In the genomic region with DNA sequence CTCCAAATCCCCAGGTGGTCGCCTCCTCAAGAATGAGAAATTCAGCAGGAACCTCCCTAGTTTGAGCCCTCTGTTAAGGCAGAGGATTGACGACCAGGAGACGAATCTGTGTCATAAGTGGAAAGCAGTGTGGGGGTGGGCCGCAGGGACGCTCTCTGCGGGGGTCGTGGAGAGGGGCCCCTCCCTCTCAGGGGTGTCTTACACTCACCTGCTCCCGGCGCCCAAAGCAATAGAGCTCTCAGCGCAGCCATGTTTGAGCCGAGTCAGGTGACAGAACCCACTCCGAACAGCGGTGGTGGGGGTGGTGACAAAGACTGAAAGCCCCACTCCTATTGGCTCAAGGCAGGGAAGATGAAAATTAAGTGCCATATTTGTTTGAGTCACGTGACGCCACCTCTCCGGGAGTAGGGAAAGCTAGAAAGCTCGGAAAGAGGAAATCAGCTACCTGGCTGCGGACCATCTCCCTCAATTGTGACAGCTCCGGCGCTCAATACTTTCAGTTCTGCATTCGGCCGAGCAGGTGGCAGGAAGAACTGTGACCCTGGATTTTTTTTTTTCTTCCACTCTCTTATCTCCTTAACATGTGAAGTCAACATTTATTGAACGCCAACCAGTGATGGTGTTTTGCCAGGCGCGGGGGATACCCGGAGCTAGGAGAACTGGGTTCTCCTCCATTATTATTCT, we compare ENCODE assay signal across 1 cellular context.
A peak's percentile ranks its signal among the peaks of the same experiment; 100 is the strongest.
TF ChIP-seq lines count a peak whose summit lies in the region.

A gene (minus strand): TSS at position 265 of the 684 bp plus-strand sequence. CDS start 627 bp downstream, outside the sequence.

TF ChIP-seq in GM12878, 131 proteins besides CTCF, POLR2A, EP300 and RAD21 (continued from another document and continues in another):
- TF ChIP-seq SIN3A (IDR thresholded peaks at IDR 0.05; ENCODE audit: low read depth, low read length) (peak; percentile 93), CBX5 (IDR thresholded peaks at IDR 0.05; ENCODE audit: low read depth) (0 out of 2 replicates have a peak, but pooled peaks have one; percentile 62), YBX1 (IDR thresholded peaks at IDR 0.05) (no peak), DPF2 (IDR thresholded peaks at IDR 0.05) (peak; percentile 74), TAF1 (IDR thresholded peaks at IDR 0.05; ENCODE audit: borderline replicate concordance, low read depth, low read length) (peak; percentile 77), MTA2 (IDR thresholded peaks at IDR 0.05; ENCODE audit: low read depth) (peak; percentile 83), WRNIP1 (IDR thresholded peaks at IDR 0.05; ENCODE audit: borderline replicate concordance, low read depth, low read length) (no peak), SP1 (IDR thresholded peaks at IDR 0.05; ENCODE audit: low read depth, low read length) (peak; percentile 94), RB1 (IDR thresholded peaks at IDR 0.05; ENCODE audit: borderline replicate concordance) (0 out of 2 replicates have a peak, but pooled peaks have one; percentile 51), ZNF274 (IDR thresholded peaks at IDR 0.05; ENCODE audit: insufficient read depth, insufficient read length) (no peak), MEF2B (IDR thresholded peaks at IDR 0.05; ENCODE audit: partially characterized antibody, poor library complexity, severe bottlenecking) (peak; percentile 68), CBFB (IDR thresholded peaks at IDR 0.05; ENCODE audit: low read depth) (peak; percentile 69), STAT1 (conservative IDR thresholded peaks at IDR 0.05) (peak; percentile 77; the same call in 1 of the 2 replicates), STAT3 (IDR thresholded peaks at IDR 0.05; ENCODE audit: low read depth, low read length) (peak; percentile 74; the same call in 1 of the 2 replicates), MYC (IDR thresholded peaks at IDR 0.05; ENCODE audit: insufficient read depth, insufficient read length, insufficient replicate concordance, low read length, severe bottlenecking) (no peak), ZNF622 (IDR thresholded peaks at IDR 0.05) (no peak), TCF7 (IDR thresholded peaks at IDR 0.05; ENCODE audit: borderline replicate concordance) (no peak), POU2F2 (IDR thresholded peaks at IDR 0.05; ENCODE audit: borderline replicate concordance, low read depth, low read length) (peak; percentile 65; the same call in 1 of the 3 replicates), CREB1 (IDR thresholded peaks at IDR 0.05; ENCODE audit: low read depth) (peak; percentile 67), SPI1 (IDR thresholded peaks at IDR 0.05; ENCODE audit: borderline replicate concordance, insufficient read depth, low read depth, low read length) (peak; percentile 99), SRF (IDR thresholded peaks at IDR 0.05; ENCODE audit: low read depth in 2 of 2, low read length in 2 of 2) (peak in 1 of 2 experiments; percentile 80; a peak in 2 of 4 replicates), NRF1 (conservative IDR thresholded peaks at IDR 0.05; ENCODE audit: low read depth, low read length) (no peak)
- TF ChIP-seq, protein P1, sequence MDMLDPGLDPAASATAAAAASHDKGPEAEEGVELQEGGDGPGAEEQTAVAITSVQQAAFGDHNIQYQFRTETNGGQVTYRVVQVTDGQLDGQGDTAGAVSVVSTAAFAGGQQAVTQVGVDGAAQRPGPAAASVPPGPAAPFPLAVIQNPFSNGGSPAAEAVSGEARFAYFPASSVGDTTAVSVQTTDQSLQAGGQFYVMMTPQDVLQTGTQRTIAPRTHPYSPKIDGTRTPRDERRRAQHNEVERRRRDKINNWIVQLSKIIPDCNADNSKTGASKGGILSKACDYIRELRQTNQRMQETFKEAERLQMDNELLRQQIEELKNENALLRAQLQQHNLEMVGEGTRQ (IDR thresholded peaks at IDR 0.05; ENCODE audit: borderline replicate concordance, low read depth, low read length), result peak; percentile 96
- TF ChIP-seq, protein P2, sequence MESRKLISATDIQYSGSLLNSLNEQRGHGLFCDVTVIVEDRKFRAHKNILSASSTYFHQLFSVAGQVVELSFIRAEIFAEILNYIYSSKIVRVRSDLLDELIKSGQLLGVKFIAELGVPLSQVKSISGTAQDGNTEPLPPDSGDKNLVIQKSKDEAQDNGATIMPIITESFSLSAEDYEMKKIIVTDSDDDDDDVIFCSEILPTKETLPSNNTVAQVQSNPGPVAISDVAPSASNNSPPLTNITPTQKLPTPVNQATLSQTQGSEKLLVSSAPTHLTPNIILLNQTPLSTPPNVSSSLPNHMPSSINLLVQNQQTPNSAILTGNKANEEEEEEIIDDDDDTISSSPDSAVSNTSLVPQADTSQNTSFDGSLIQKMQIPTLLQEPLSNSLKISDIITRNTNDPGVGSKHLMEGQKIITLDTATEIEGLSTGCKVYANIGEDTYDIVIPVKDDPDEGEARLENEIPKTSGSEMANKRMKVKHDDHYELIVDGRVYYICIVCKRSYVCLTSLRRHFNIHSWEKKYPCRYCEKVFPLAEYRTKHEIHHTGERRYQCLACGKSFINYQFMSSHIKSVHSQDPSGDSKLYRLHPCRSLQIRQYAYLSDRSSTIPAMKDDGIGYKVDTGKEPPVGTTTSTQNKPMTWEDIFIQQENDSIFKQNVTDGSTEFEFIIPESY (IDR thresholded peaks at IDR 0.05), result no peak
- TF ChIP-seq, protein P3, sequence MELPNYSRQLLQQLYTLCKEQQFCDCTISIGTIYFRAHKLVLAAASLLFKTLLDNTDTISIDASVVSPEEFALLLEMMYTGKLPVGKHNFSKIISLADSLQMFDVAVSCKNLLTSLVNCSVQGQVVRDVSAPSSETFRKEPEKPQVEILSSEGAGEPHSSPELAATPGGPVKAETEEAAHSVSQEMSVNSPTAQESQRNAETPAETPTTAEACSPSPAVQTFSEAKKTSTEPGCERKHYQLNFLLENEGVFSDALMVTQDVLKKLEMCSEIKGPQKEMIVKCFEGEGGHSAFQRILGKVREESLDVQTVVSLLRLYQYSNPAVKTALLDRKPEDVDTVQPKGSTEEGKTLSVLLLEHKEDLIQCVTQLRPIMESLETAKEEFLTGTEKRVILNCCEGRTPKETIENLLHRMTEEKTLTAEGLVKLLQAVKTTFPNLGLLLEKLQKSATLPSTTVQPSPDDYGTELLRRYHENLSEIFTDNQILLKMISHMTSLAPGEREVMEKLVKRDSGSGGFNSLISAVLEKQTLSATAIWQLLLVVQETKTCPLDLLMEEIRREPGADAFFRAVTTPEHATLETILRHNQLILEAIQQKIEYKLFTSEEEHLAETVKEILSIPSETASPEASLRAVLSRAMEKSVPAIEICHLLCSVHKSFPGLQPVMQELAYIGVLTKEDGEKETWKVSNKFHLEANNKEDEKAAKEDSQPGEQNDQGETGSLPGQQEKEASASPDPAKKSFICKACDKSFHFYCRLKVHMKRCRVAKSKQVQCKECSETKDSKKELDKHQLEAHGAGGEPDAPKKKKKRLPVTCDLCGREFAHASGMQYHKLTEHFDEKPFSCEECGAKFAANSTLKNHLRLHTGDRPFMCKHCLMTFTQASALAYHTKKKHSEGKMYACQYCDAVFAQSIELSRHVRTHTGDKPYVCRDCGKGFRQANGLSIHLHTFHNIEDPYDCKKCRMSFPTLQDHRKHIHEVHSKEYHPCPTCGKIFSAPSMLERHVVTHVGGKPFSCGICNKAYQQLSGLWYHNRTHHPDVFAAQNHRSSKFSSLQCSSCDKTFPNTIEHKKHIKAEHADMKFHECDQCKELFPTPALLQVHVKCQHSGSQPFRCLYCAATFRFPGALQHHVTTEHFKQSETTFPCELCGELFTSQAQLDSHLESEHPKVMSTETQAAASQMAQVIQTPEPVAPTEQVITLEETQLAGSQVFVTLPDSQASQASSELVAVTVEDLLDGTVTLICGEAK (IDR thresholded peaks at IDR 0.05; ENCODE audit: borderline replicate concordance), result peak; percentile 23; the same call in 1 of the 2 replicates
- TF ChIP-seq, protein P4, sequence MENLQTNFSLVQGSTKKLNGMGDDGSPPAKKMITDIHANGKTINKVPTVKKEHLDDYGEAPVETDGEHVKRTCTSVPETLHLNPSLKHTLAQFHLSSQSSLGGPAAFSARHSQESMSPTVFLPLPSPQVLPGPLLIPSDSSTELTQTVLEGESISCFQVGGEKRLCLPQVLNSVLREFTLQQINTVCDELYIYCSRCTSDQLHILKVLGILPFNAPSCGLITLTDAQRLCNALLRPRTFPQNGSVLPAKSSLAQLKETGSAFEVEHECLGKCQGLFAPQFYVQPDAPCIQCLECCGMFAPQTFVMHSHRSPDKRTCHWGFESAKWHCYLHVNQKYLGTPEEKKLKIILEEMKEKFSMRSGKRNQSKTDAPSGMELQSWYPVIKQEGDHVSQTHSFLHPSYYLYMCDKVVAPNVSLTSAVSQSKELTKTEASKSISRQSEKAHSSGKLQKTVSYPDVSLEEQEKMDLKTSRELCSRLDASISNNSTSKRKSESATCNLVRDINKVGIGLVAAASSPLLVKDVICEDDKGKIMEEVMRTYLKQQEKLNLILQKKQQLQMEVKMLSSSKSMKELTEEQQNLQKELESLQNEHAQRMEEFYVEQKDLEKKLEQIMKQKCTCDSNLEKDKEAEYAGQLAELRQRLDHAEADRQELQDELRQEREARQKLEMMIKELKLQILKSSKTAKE (IDR thresholded peaks at IDR 0.05; ENCODE audit: low read depth, poor library complexity, severe bottlenecking), result peak; percentile 75
- TF ChIP-seq, protein P5, sequence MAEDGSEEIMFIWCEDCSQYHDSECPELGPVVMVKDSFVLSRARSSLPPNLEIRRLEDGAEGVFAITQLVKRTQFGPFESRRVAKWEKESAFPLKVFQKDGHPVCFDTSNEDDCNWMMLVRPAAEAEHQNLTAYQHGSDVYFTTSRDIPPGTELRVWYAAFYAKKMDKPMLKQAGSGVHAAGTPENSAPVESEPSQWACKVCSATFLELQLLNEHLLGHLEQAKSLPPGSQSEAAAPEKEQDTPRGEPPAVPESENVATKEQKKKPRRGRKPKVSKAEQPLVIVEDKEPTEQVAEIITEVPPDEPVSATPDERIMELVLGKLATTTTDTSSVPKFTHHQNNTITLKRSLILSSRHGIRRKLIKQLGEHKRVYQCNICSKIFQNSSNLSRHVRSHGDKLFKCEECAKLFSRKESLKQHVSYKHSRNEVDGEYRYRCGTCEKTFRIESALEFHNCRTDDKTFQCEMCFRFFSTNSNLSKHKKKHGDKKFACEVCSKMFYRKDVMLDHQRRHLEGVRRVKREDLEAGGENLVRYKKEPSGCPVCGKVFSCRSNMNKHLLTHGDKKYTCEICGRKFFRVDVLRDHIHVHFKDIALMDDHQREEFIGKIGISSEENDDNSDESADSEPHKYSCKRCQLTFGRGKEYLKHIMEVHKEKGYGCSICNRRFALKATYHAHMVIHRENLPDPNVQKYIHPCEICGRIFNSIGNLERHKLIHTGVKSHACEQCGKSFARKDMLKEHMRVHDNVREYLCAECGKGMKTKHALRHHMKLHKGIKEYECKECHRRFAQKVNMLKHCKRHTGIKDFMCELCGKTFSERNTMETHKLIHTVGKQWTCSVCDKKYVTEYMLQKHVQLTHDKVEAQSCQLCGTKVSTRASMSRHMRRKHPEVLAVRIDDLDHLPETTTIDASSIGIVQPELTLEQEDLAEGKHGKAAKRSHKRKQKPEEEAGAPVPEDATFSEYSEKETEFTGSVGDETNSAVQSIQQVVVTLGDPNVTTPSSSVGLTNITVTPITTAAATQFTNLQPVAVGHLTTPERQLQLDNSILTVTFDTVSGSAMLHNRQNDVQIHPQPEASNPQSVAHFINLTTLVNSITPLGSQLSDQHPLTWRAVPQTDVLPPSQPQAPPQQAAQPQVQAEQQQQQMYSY (CRISPR knock-in tag; IDR thresholded peaks at IDR 0.05), result peak; percentile 92
- TF ChIP-seq, protein P6, sequence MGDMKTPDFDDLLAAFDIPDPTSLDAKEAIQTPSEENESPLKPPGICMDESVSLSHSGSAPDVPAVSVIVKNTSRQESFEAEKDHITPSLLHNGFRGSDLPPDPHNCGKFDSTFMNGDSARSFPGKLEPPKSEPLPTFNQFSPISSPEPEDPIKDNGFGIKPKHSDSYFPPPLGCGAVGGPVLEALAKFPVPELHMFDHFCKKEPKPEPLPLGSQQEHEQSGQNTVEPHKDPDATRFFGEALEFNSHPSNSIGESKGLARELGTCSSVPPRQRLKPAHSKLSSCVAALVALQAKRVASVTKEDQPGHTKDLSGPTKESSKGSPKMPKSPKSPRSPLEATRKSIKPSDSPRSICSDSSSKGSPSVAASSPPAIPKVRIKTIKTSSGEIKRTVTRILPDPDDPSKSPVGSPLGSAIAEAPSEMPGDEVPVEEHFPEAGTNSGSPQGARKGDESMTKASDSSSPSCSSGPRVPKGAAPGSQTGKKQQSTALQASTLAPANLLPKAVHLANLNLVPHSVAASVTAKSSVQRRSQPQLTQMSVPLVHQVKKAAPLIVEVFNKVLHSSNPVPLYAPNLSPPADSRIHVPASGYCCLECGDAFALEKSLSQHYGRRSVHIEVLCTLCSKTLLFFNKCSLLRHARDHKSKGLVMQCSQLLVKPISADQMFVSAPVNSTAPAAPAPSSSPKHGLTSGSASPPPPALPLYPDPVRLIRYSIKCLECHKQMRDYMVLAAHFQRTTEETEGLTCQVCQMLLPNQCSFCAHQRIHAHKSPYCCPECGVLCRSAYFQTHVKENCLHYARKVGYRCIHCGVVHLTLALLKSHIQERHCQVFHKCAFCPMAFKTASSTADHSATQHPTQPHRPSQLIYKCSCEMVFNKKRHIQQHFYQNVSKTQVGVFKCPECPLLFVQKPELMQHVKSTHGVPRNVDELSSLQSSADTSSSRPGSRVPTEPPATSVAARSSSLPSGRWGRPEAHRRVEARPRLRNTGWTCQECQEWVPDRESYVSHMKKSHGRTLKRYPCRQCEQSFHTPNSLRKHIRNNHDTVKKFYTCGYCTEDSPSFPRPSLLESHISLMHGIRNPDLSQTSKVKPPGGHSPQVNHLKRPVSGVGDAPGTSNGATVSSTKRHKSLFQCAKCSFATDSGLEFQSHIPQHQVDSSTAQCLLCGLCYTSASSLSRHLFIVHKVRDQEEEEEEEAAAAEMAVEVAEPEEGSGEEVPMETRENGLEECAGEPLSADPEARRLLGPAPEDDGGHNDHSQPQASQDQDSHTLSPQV (IDR thresholded peaks at IDR 0.05), result no peak
- TF ChIP-seq, protein P7, sequence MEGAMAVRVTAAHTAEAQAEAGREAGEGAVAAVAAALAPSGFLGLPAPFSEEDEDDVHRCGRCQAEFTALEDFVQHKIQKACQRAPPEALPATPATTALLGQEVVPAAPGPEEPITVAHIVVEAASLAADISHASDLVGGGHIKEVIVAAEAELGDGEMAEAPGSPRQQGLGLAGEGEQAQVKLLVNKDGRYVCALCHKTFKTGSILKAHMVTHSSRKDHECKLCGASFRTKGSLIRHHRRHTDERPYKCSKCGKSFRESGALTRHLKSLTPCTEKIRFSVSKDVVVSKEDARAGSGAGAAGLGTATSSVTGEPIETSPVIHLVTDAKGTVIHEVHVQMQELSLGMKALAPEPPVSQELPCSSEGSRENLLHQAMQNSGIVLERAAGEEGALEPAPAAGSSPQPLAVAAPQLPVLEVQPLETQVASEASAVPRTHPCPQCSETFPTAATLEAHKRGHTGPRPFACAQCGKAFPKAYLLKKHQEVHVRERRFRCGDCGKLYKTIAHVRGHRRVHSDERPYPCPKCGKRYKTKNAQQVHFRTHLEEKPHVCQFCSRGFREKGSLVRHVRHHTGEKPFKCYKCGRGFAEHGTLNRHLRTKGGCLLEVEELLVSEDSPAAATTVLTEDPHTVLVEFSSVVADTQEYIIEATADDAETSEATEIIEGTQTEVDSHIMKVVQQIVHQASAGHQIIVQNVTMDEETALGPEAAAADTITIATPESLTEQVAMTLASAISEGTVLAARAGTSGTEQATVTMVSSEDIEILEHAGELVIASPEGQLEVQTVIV (IDR thresholded peaks at IDR 0.05; ENCODE audit: borderline replicate concordance, partially characterized antibody), result peak; percentile 57
- TF ChIP-seq, protein P8, sequence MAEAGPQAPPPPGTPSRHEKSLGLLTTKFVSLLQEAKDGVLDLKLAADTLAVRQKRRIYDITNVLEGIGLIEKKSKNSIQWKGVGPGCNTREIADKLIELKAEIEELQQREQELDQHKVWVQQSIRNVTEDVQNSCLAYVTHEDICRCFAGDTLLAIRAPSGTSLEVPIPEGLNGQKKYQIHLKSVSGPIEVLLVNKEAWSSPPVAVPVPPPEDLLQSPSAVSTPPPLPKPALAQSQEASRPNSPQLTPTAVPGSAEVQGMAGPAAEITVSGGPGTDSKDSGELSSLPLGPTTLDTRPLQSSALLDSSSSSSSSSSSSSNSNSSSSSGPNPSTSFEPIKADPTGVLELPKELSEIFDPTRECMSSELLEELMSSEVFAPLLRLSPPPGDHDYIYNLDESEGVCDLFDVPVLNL (IDR thresholded peaks at IDR 0.05; ENCODE audit: low read depth, low read length), result no peak
